1 cellular context compared by ENCODE assay signal in genomic region chr14:100308112-100308792, GRCh38.
TF ChIP-seq lines count a peak whose summit lies in the region.

No MANE protein-coding gene starts in this region.

TF ChIP-seq in HepG2, 621 proteins besides CTCF, POLR2A, EP300 and RAD21:
- TF ChIP-seq ZFP91 (CRISPR knock-in tag; IDR thresholded peaks at IDR 0.05; ENCODE audit: borderline replicate concordance) (0 out of 2 replicates have a peak, but pooled peaks have one; percentile 10), ZNF569 (CRISPR knock-in tag; IDR thresholded peaks at IDR 0.05; ENCODE audit: borderline replicate concordance) (no peak), ZBTB39 (CRISPR knock-in tag; IDR thresholded peaks at IDR 0.05) (no peak), ZNF121 (CRISPR knock-in tag; IDR thresholded peaks at IDR 0.05) (peak; percentile 96), ZNF362 (CRISPR knock-in tag; IDR thresholded peaks at IDR 0.05; ENCODE audit: borderline replicate concordance) (peak; percentile 75; the same call in 1 of the 2 replicates), ZMYM3 (CRISPR knock-in tag; IDR thresholded peaks at IDR 0.05) (peak; percentile 57), TFDP1 (CRISPR knock-in tag; IDR thresholded peaks at IDR 0.05; ENCODE audit: borderline replicate concordance) (peak; percentile 70; the same call in 1 of the 2 replicates), ZFP41 (CRISPR knock-in tag; IDR thresholded peaks at IDR 0.05; ENCODE audit: borderline replicate concordance) (no peak), TEAD3 (CRISPR knock-in tag; optimal IDR thresholded peaks at IDR 0.05; ENCODE audit: borderline replicate concordance) (peak; percentile 7), IRF2 (CRISPR knock-in tag; IDR thresholded peaks at IDR 0.05) (no peak), JUN (CRISPR knock-in tag; IDR thresholded peaks at IDR 0.05) (0 out of 2 replicates have a peak, but pooled peaks have one; percentile 7), STAG1 (CRISPR knock-in tag; IDR thresholded peaks at IDR 0.05) (no peak), ZNF770 (CRISPR knock-in tag; IDR thresholded peaks at IDR 0.05) (peak; percentile 95), BRCA1 (CRISPR knock-in tag; IDR thresholded peaks at IDR 0.05) (0 out of 2 replicates have a peak, but pooled peaks have one; percentile 32), ZNF12 (CRISPR knock-in tag; IDR thresholded peaks at IDR 0.05) (no peak), SRSF4 (IDR thresholded peaks at IDR 0.05; ENCODE audit: low read depth, low read length, poor library complexity, severe bottlenecking) (no peak), HDAC1 (CRISPR knock-in tag; IDR thresholded peaks at IDR 0.05) (0 out of 2 replicates have a peak, but pooled peaks have one; percentile 17), GFI1 (CRISPR knock-in tag; IDR thresholded peaks at IDR 0.05; ENCODE audit: borderline replicate concordance) (peak; percentile 63), MAX (IDR thresholded peaks at IDR 0.05) (0 out of 2 replicates have a peak, but pooled peaks have one; percentile 16), ZBTB7B (CRISPR knock-in tag; IDR thresholded peaks at IDR 0.05) (no peak), ZNF160 (CRISPR knock-in tag; IDR thresholded peaks at IDR 0.05) (no peak)
